ENCODE assay signal across 1 cellular context in the genomic region with DNA sequence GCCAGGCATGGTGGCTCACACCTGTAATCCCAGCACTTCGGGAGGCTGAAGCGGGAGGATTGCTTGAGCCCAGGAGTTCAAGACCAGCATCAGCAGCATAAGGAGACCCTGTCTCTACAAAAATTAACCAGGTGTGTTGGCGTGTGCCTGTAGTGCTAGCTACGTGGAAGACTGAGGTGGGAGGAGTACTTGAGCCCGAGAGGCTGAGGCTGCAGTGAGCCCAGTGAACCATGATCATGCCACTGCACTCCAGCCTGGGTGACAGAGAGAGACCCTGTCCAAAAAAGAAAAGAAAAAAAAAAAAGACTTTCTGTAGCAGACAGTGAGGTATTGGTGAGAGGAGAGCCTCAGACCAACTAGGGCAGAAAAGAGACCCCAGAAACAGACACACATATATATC.
TF ChIP-seq lines count a peak whose summit lies in the region.

No MANE protein-coding gene starts in this region.

TF ChIP-seq in HepG2, 621 proteins besides CTCF, POLR2A, EP300 and RAD21 (continued from another document):
- TF ChIP-seq, protein P1, sequence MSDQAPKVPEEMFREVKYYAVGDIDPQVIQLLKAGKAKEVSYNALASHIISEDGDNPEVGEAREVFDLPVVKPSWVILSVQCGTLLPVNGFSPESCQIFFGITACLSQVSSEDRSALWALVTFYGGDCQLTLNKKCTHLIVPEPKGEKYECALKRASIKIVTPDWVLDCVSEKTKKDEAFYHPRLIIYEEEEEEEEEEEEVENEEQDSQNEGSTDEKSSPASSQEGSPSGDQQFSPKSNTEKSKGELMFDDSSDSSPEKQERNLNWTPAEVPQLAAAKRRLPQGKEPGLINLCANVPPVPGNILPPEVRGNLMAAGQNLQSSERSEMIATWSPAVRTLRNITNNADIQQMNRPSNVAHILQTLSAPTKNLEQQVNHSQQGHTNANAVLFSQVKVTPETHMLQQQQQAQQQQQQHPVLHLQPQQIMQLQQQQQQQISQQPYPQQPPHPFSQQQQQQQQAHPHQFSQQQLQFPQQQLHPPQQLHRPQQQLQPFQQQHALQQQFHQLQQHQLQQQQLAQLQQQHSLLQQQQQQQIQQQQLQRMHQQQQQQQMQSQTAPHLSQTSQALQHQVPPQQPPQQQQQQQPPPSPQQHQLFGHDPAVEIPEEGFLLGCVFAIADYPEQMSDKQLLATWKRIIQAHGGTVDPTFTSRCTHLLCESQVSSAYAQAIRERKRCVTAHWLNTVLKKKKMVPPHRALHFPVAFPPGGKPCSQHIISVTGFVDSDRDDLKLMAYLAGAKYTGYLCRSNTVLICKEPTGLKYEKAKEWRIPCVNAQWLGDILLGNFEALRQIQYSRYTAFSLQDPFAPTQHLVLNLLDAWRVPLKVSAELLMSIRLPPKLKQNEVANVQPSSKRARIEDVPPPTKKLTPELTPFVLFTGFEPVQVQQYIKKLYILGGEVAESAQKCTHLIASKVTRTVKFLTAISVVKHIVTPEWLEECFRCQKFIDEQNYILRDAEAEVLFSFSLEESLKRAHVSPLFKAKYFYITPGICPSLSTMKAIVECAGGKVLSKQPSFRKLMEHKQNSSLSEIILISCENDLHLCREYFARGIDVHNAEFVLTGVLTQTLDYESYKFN (CRISPR knock-in tag; conservative IDR thresholded peaks at IDR 0.05): no peak
- TF ChIP-seq EED (CRISPR knock-in tag; IDR thresholded peaks at IDR 0.05): no peak
